21 cellular contexts compared by ENCODE assay signal in the genomic region with DNA sequence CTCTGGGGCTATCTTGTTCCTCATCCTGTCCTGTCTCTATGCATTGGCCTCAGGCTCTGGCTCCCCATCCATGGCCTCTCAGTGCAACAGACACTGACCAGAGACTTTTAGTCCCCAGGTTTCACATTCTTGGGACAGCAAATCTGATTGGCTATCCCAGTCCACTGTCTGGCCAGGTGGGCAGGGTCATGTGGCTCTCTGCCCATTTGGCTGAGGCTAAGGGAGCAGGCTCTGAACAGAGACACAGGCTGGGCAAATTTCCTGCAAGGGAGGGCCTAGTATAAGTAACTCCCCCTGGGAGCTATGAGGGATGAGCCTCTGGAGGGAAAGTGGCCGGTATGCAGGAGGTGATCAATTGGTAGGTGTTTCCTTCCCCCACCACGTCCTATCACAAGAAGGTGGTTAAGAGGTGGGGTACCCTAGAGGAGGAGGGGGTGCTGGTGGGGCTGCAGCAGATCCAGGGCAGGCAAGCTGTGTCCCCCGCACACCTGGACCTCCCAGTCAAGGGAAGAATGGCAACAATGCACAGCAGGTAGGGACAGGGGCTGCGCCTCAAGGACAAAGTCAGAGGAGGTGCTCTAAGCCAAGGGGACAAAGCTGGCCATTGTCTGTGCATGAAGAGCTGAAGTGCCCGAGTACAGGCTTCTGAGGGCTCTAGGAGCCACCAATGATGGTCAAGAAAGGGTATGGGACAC. TPM values are rescaled to one million over a fixed set of nuclear protein-coding genes. Genes with fewer than 3 reads are reported as not detected.
A peak's percentile ranks its signal among the peaks of the same experiment; 100 is the strongest.
DNase-seq lines count a peak whose midpoint lies in the region; ATAC-seq and TF ChIP-seq lines count a peak whose summit lies in the region.
"Had no signal": no experiment of that assay in that cellular context is flagged by ENCODE, and none has a peak within 500 bp of the region (broad histone marks: within the 10 kb centered on the region; RNA-seq: fewer than 3 reads in every experiment).

No MANE protein-coding gene starts in this region.

- no peak overlapping the region for H3K4me3 Mint-ChIP-seq in activated CD8-positive, alpha-beta T cell treated with anti-CD3 and anti-CD28 coated beads for 36 hours
- H3K4me3 Mint-ChIP-seq in activated CD8-positive, alpha-beta T cell treated with anti-CD3 and anti-CD28 coated beads, Interleukin-2, amount 10 ng/mL, durations not matched to agents 7 days and 5 days: no peak overlapping the region
- no peak overlapping the region for H3K4me3 Mint-ChIP-seq in activated T-helper 2 cell treated with anti-CD3 and anti-CD28 coated beads, Interferon-gamma antibody, Interleukin-2, Interleukin-4, amounts not matched to agents 10 μg/mL and 5 μg/mL and 100 μg/mL, durations not matched to agents 14 hours and 24 hours and 36 hours (ENCODE audit: low read depth)
- H3K4me3 Mint-ChIP-seq in type B pancreatic cell: no peak overlapping the region
- H3K4me3 Mint-ChIP-seq: B cell; naive B cell; stimulated activated naive CD8-positive, alpha-beta T cell treated with anti-CD3 and anti-CD28 coated beads, Interleukin-15, amount 100 ng/mL, for 72 hours had no signal

- H3K27ac ChIP-seq in osteoblast (ENCODE audit: low read depth, low read length): no peak overlapping the region
- H3K27ac ChIP-seq: HL-60, transverse colon had no signal

- H3K9me3 Mint-ChIP-seq in activated CD8-positive, alpha-beta T cell treated with anti-CD3 and anti-CD28 coated beads for 36 hours: no peaks in the 10 kb centered on the region
- H3K9me3 Mint-ChIP-seq in activated CD8-positive, alpha-beta T cell treated with anti-CD3 and anti-CD28 coated beads, Interleukin-2, amount 10 ng/mL, durations not matched to agents 7 days and 5 days (ENCODE audit: insufficient read depth): no peaks in the 10 kb centered on the region
- H3K9me3 Mint-ChIP-seq in activated T-helper 2 cell treated with anti-CD3 and anti-CD28 coated beads, Interferon-gamma antibody, Interleukin-2, Interleukin-4, amounts not matched to agents 10 μg/mL and 5 μg/mL and 100 μg/mL, durations not matched to agents 14 hours and 24 hours and 36 hours: no peaks in the 10 kb centered on the region
- H3K9me3 Mint-ChIP-seq in type B pancreatic cell: no peaks in the 10 kb centered on the region
- H3K9me3 Mint-ChIP-seq: naive B cell; stimulated activated naive CD8-positive, alpha-beta T cell treated with anti-CD3 and anti-CD28 coated beads, Interleukin-15, amount 100 ng/mL, for 72 hours had no signal

- CTCF ChIA-PET in activated CD8-positive, alpha-beta T cell treated with anti-CD3 and anti-CD28 coated beads for 36 hours (lab: Charles Lee): interaction anchor here (0.7 to 6.6 kb wide), 3 partner anchors 12 to 120 kb away, joined by 4 to 74 read pairs (median 69); a partner anchor contains a TSS
- CTCF ChIA-PET in activated CD8-positive, alpha-beta T cell treated with anti-CD3 and anti-CD28 coated beads, Interleukin-2, amount 10 ng/mL, durations not matched to agents 7 days and 5 days (lab: Charles Lee): interaction anchor here (0.6 to 4.8 kb wide), 5 partner anchors 11 to 120 kb away, joined by 3 to 65 read pairs (median 3); a partner anchor contains a TSS

- no peak for DNase-seq in activated CD8-positive, alpha-beta T cell treated with anti-CD3 and anti-CD28 coated beads for 36 hours
- DNase-seq in activated CD8-positive, alpha-beta T cell treated with anti-CD3 and anti-CD28 coated beads, Interleukin-2, amount 10 ng/mL, durations not matched to agents 7 days and 5 days: no peak
- no peak for DNase-seq in activated T-helper 2 cell treated with anti-CD3 and anti-CD28 coated beads, Interferon-gamma antibody, Interleukin-2, Interleukin-4, amounts not matched to agents 10 μg/mL and 5 μg/mL and 100 μg/mL, durations not matched to agents 14 hours and 24 hours and 36 hours (ENCODE audit: low spot score)
- DNase-seq in osteoblast (ENCODE audit: insufficient read length, low spot score, missing footprints) (peak; percentile 63), type B pancreatic cell (ENCODE audit: extremely low spot score, unreplicated experiment) (no peak)
- DNase-seq: activated CD4-positive, alpha-beta T cell treated with anti-CD3 and anti-CD28 coated beads for 1 hour; activated gamma-delta T cell treated with Interleukin-2 at 50 U/mL for 16 hours; amygdala; naive B cell; NCI-H1105; NCI-H2029 treated with DMSO at 0.1 percent for 48 hours; NCI-H446; retina; stimulated activated CD4-positive, alpha-beta T cell treated with anti-CD3 and anti-CD28 coated beads, Interleukin-12 subunit alpha, Interleukin-12 subunit beta, amount 100 ng/mL, for 4 hours; transverse colon had no signal

- H2AFZ ChIP-seq in osteoblast (ENCODE audit: low read length): no peak overlapping the region

- H3K4me1 ChIP-seq in osteoblast (ENCODE audit: insufficient read depth, low read length): peaks cover 7% of the 10 kb centered on the region

- peaks cover 16% of the 10 kb centered on the region for H3K4me1 Mint-ChIP-seq in activated CD8-positive, alpha-beta T cell treated with anti-CD3 and anti-CD28 coated beads for 36 hours (ENCODE audit: low read depth)
- H3K4me1 Mint-ChIP-seq in activated CD8-positive, alpha-beta T cell treated with anti-CD3 and anti-CD28 coated beads, Interleukin-2, amount 10 ng/mL, durations not matched to agents 7 days and 5 days (ENCODE audit: low read depth): peaks cover 29% of the 10 kb centered on the region
- peaks cover 10% of the 10 kb centered on the region for H3K4me1 Mint-ChIP-seq in activated T-helper 2 cell treated with anti-CD3 and anti-CD28 coated beads, Interferon-gamma antibody, Interleukin-2, Interleukin-4, amounts not matched to agents 10 μg/mL and 5 μg/mL and 100 μg/mL, durations not matched to agents 14 hours and 24 hours and 36 hours (ENCODE audit: low read depth)
- H3K4me1 Mint-ChIP-seq in type B pancreatic cell (ENCODE audit: unreplicated experiment): peaks cover 16% of the 10 kb centered on the region

- peak overlapping the region; percentile 75 for H3K27ac Mint-ChIP-seq in activated CD8-positive, alpha-beta T cell treated with anti-CD3 and anti-CD28 coated beads for 36 hours
- no peak overlapping the region for H3K27ac Mint-ChIP-seq in activated CD8-positive, alpha-beta T cell treated with anti-CD3 and anti-CD28 coated beads, Interleukin-2, amount 10 ng/mL, durations not matched to agents 7 days and 5 days
- peak overlapping the region; percentile 63 for H3K27ac Mint-ChIP-seq in activated T-helper 2 cell treated with anti-CD3 and anti-CD28 coated beads, Interferon-gamma antibody, Interleukin-2, Interleukin-4, amounts not matched to agents 10 μg/mL and 5 μg/mL and 100 μg/mL, durations not matched to agents 14 hours and 24 hours and 36 hours
- H3K27ac Mint-ChIP-seq in type B pancreatic cell: no peak overlapping the region
- H3K27ac Mint-ChIP-seq: B cell had no signal

- H3K27me3 Mint-ChIP-seq in activated CD8-positive, alpha-beta T cell treated with anti-CD3 and anti-CD28 coated beads for 36 hours: no peaks in the 10 kb centered on the region
- H3K27me3 Mint-ChIP-seq in activated CD8-positive, alpha-beta T cell treated with anti-CD3 and anti-CD28 coated beads, Interleukin-2, amount 10 ng/mL, durations not matched to agents 7 days and 5 days (ENCODE audit: low read depth): no peaks in the 10 kb centered on the region
- H3K27me3 Mint-ChIP-seq in activated T-helper 2 cell treated with anti-CD3 and anti-CD28 coated beads, Interferon-gamma antibody, Interleukin-2, Interleukin-4, amounts not matched to agents 10 μg/mL and 5 μg/mL and 100 μg/mL, durations not matched to agents 14 hours and 24 hours and 36 hours (ENCODE audit: low read depth): no peaks in the 10 kb centered on the region
- H3K27me3 Mint-ChIP-seq in type B pancreatic cell: no peaks in the 10 kb centered on the region
- H3K27me3 Mint-ChIP-seq: B cell; naive B cell; stimulated activated naive CD8-positive, alpha-beta T cell treated with anti-CD3 and anti-CD28 coated beads, Interleukin-15, amount 100 ng/mL, for 72 hours had no signal

- H3K36me3 ChIP-seq in osteoblast (ENCODE audit: insufficient read depth, low read length): peaks cover 67% of the 10 kb centered on the region

- no peak overlapping the region for H3K4me3 ChIP-seq in osteoblast (ENCODE audit: insufficient read depth, low read length)
- H3K4me3 ChIP-seq: transverse colon had no signal

- H3K4me2 ChIP-seq in osteoblast (ENCODE audit: insufficient read depth, low read length): no peak overlapping the region

- POLR2A ChIA-PET in activated CD8-positive, alpha-beta T cell treated with anti-CD3 and anti-CD28 coated beads for 36 hours (lab: Charles Lee): interaction anchor here (1.0 to 8.1 kb wide), 5 partner anchors 9 to 38 kb away, joined by 3 to 69 read pairs (median 6); a partner anchor contains a TSS
- POLR2A ChIA-PET in activated CD8-positive, alpha-beta T cell treated with anti-CD3 and anti-CD28 coated beads, Interleukin-2, amount 10 ng/mL, durations not matched to agents 7 days and 5 days (lab: Charles Lee): interaction anchor here (0.9 to 2.2 kb wide), 3 partner anchors 13 to 120 kb away, joined by 3 to 12 read pairs (median 4); a partner anchor contains a TSS

- H3K36me3 Mint-ChIP-seq in activated CD8-positive, alpha-beta T cell treated with anti-CD3 and anti-CD28 coated beads for 36 hours (ENCODE audit: low read depth): peaks cover 16% of the 10 kb centered on the region
- H3K36me3 Mint-ChIP-seq in activated CD8-positive, alpha-beta T cell treated with anti-CD3 and anti-CD28 coated beads, Interleukin-2, amount 10 ng/mL, durations not matched to agents 7 days and 5 days (ENCODE audit: low read depth): peaks cover 31% of the 10 kb centered on the region
- H3K36me3 Mint-ChIP-seq in activated T-helper 2 cell treated with anti-CD3 and anti-CD28 coated beads, Interferon-gamma antibody, Interleukin-2, Interleukin-4, amounts not matched to agents 10 μg/mL and 5 μg/mL and 100 μg/mL, durations not matched to agents 14 hours and 24 hours and 36 hours (ENCODE audit: low read depth): peaks cover 63% of the 10 kb centered on the region
- H3K36me3 Mint-ChIP-seq in type B pancreatic cell: peaks cover 3% of the 10 kb centered on the region
- H3K36me3 Mint-ChIP-seq: naive B cell had no signal

- H4K20me1 ChIP-seq in osteoblast (ENCODE audit: insufficient read depth, low read length): peaks cover 28% of the 10 kb centered on the region

- H3K27me3 ChIP-seq in osteoblast (ENCODE audit: insufficient read depth, low read length): no peaks in the 10 kb centered on the region
- H3K27me3 ChIP-seq: transverse colon had no signal

- no peak for TF ChIP-seq CTCF in activated CD8-positive, alpha-beta T cell treated with anti-CD3 and anti-CD28 coated beads for 36 hours (IDR thresholded peaks at IDR 0.05)
- no peak for TF ChIP-seq CTCF in osteoblast (IDR thresholded peaks at IDR 0.05; ENCODE audit: extremely low read depth, low read depth, low read length)
- no peak for TF ChIP-seq CTCF in type B pancreatic cell (conservative IDR thresholded peaks at IDR 0.05)

- no peak for ATAC-seq in activated CD8-positive, alpha-beta T cell treated with anti-CD3 and anti-CD28 coated beads for 36 hours
- no peak for ATAC-seq in activated CD8-positive, alpha-beta T cell treated with anti-CD3 and anti-CD28 coated beads, Interleukin-2, amount 10 ng/mL, durations not matched to agents 7 days and 5 days
- ATAC-seq in GM19324 (IDR thresholded peaks at IDR 0.05; ENCODE audit: low FRiP score, unreplicated experiment): no peak
- ATAC-seq: left colon; stimulated activated naive CD8-positive, alpha-beta T cell treated with anti-CD3 and anti-CD28 coated beads, Interleukin-15, amount 100 ng/mL, for 72 hours had no signal

- intact Hi-C loops in activated CD8-positive, alpha-beta T cell treated with anti-CD3 and anti-CD28 coated beads for 36 hours (cut with micrococcal nuclease): no loop called here
- intact Hi-C loops in activated T-helper 2 cell treated with anti-CD3 and anti-CD28 coated beads, Interferon-gamma antibody, Interleukin-2, Interleukin-4, amounts not matched to agents 10 μg/mL and 5 μg/mL and 100 μg/mL, durations not matched to agents 14 hours and 24 hours and 36 hours (cut with micrococcal nuclease): no loop called here

- no peaks in the 10 kb centered on the region for H3K9me3 ChIP-seq in osteoblast (ENCODE audit: low read depth, low read length)
- H3K9me3 ChIP-seq: transverse colon had no signal

- peaks cover 3% of the 10 kb centered on the region for H3K79me2 ChIP-seq in osteoblast (ENCODE audit: insufficient read depth, low read length)

RNA-seq across cellular contexts. Expression of a gene that starts 13.2 kb away (rescaled TPM):
- total RNA-seq in activated CD8-positive, alpha-beta T cell treated with anti-CD3 and anti-CD28 coated beads for 36 hours: 10 to 100 TPM; 24.4 to 25.3 TPM
- total RNA-seq in activated CD8-positive, alpha-beta T cell treated with anti-CD3 and anti-CD28 coated beads, Interleukin-2, amount 10 ng/mL, durations not matched to agents 7 days and 5 days: 10 to 100 TPM; 24.7 to 26.0 TPM
- total RNA-seq in activated T-helper 2 cell treated with anti-CD3 and anti-CD28 coated beads, Interferon-gamma antibody, Interleukin-2, Interleukin-4, amounts not matched to agents 10 μg/mL and 5 μg/mL and 100 μg/mL, durations not matched to agents 14 hours and 24 hours and 36 hours: 134 and 143 TPM in 2 replicates
- total RNA-seq in osteoblast: 40.5 and 46.6 TPM in 2 replicates
- total RNA-seq in type B pancreatic cell (ENCODE audit: low replicate concordance): 23.5 and 38.8 TPM in 2 replicates

RNA-seq across cellular contexts. Expression of a gene that starts 13.8 kb away (rescaled TPM):
- 10 to 100 TPM; 54.6 to 55.8 TPM for total RNA-seq in activated CD8-positive, alpha-beta T cell treated with anti-CD3 and anti-CD28 coated beads for 36 hours
- total RNA-seq in activated CD8-positive, alpha-beta T cell treated with anti-CD3 and anti-CD28 coated beads, Interleukin-2, amount 10 ng/mL, durations not matched to agents 7 days and 5 days: 10 to 100 TPM; 81.0 to 85.4 TPM
- total RNA-seq in activated T-helper 2 cell treated with anti-CD3 and anti-CD28 coated beads, Interferon-gamma antibody, Interleukin-2, Interleukin-4, amounts not matched to agents 10 μg/mL and 5 μg/mL and 100 μg/mL, durations not matched to agents 14 hours and 24 hours and 36 hours: 95.2 and 95.6 TPM in 2 replicates
- total RNA-seq in osteoblast (54.2 and 55.7 TPM in 2 replicates), type B pancreatic cell (ENCODE audit: low replicate concordance) (66.6 and 76.9 TPM in 2 replicates)

RNA-seq across cellular contexts. Expression of a gene that starts 13.9 kb away (rescaled TPM):
- total RNA-seq in activated CD8-positive, alpha-beta T cell treated with anti-CD3 and anti-CD28 coated beads for 36 hours: 10 to 100 TPM; 48.0 to 48.6 TPM
- total RNA-seq in activated CD8-positive, alpha-beta T cell treated with anti-CD3 and anti-CD28 coated beads, Interleukin-2, amount 10 ng/mL, durations not matched to agents 7 days and 5 days: 10 to 100 TPM; 23.5 to 27.8 TPM
- total RNA-seq in activated T-helper 2 cell treated with anti-CD3 and anti-CD28 coated beads, Interferon-gamma antibody, Interleukin-2, Interleukin-4, amounts not matched to agents 10 μg/mL and 5 μg/mL and 100 μg/mL, durations not matched to agents 14 hours and 24 hours and 36 hours: 26.8 and 28.6 TPM in 2 replicates
- total RNA-seq in osteoblast: 0.59 and 0.72 TPM in 2 replicates
- total RNA-seq in type B pancreatic cell (ENCODE audit: low replicate concordance): 6.2 and 18.7 TPM in 2 replicates
- total RNA-seq: mesenteric fat pad had no signal

RNA-seq across cellular contexts. Expression of a gene that starts 38.2 kb away (rescaled TPM):
- total RNA-seq in activated CD8-positive, alpha-beta T cell treated with anti-CD3 and anti-CD28 coated beads for 36 hours: 10 to 100 TPM; 70.6 to 71.0 TPM
- total RNA-seq in activated CD8-positive, alpha-beta T cell treated with anti-CD3 and anti-CD28 coated beads, Interleukin-2, amount 10 ng/mL, durations not matched to agents 7 days and 5 days: 10 to 100 TPM; 77.7 to 77.9 TPM
- 118 and 119 TPM in 2 replicates for total RNA-seq in activated T-helper 2 cell treated with anti-CD3 and anti-CD28 coated beads, Interferon-gamma antibody, Interleukin-2, Interleukin-4, amounts not matched to agents 10 μg/mL and 5 μg/mL and 100 μg/mL, durations not matched to agents 14 hours and 24 hours and 36 hours
- total RNA-seq in osteoblast: 121 and 125 TPM in 2 replicates
- 75.3 and 104 TPM in 2 replicates for total RNA-seq in type B pancreatic cell (ENCODE audit: low replicate concordance)

Comparison
In these comparisons a context has a peak if more than half of its experiments do, and no peak if none do; other contexts are left out.
1. H3K27ac Mint-ChIP-seq: peak in activated CD8-positive, alpha-beta T cell treated with anti-CD3 and anti-CD28 coated beads for 36 hours (single experiment) and activated T-helper 2 cell treated with anti-CD3 and anti-CD28 coated beads, Interferon-gamma antibody, Interleukin-2, Interleukin-4, amounts not matched to agents 10 μg/mL and 5 μg/mL and 100 μg/mL, durations not matched to agents 14 hours and 24 hours and 36 hours (single experiment); none in activated CD8-positive, alpha-beta T cell treated with anti-CD3 and anti-CD28 coated beads, Interleukin-2, amount 10 ng/mL, durations not matched to agents 7 days and 5 days (single experiment) and type B pancreatic cell (single experiment).